In the genomic region with DNA sequence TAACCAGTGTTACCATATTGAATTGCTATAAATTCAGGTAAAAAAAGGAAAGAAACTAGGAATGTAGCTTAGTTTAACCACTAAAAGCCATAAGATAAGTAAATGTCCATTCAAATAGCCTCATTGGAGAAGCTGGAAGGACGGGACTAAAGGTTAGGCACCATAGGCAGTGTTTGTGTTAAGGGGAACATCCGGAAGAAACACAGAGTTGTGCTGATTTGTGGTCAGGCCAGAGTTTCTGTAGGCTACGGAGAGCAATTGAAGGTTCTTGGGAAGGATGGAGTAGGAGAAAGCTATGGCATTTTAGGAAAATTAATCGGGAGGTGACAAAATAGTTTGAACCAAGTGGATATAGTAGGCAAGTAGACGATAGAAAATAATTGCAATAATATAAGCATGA, we compare ENCODE assay signal across 22 cellular contexts. TPM values are rescaled to one million over a fixed set of nuclear protein-coding genes. Genes with fewer than 3 reads are reported as not detected.
DNase-seq lines count a peak whose midpoint lies in the region; ATAC-seq, FAIRE-seq and TF ChIP-seq lines count a peak whose summit lies in the region.
"Had no signal": no experiment of that assay in that cellular context is flagged by ENCODE, and none has a peak within 500 bp of the region (broad histone marks: within the 10 kb centered on the region; RNA-seq: fewer than 3 reads in every experiment).

No MANE protein-coding gene starts in this region.

- intact Hi-C loops in HepG2 (cut with micrococcal nuclease; ENCODE audit: unreplicated experiment) (no loop called here), right lobe of liver (cut with DNase I) (no loop called here)

- H2AFZ ChIP-seq in HepG2 (ENCODE audit: low read length): no peak overlapping the region
- H2AFZ ChIP-seq in MM.1S (ENCODE audit: low read length): no peak overlapping the region

- H3K4me1 Mint-ChIP-seq in endodermal cell: peaks cover 20% of the 10 kb centered on the region

- in situ Hi-C loops in HepG2 (cut with HindIII; ENCODE audit: extremely low pct_ligation_motif_present, low pct_unique_long_range_greater_than_20kb): no loop called here

- no TSS peak for BruUV-seq in HepG2 (replicated peaks; lab: Mats Ljungman, UMichigan)

- H3K9ac ChIP-seq in HepG2 (ENCODE audit: insufficient read depth, low read depth, low read length) (peak overlapping the region; percentile 72; the same call in 1 of the 2 replicates), MM.1S (ENCODE audit: low read length) (no peak overlapping the region), endodermal cell (ENCODE audit: extremely low read depth, low read length, poor library complexity, severe bottlenecking) (no peak overlapping the region)
- H3K9ac ChIP-seq: BLaER1 had no signal

- H3K9me3 ChIP-seq in HepG2 (ENCODE audit: low read length) (no peaks in the 10 kb centered on the region), right lobe of liver (no peaks in the 10 kb centered on the region), MM.1S (replicated peaks; ENCODE audit: insufficient read depth, low read length) (no peaks in the 10 kb centered on the region), endodermal cell (ENCODE audit: control insufficient read depth, low read length) (no peaks in the 10 kb centered on the region)
- H3K9me3 ChIP-seq: BLaER1, HAP-1 had no signal

- H4K20me1 ChIP-seq in HepG2 (ENCODE audit: insufficient read depth, low read length) (no peaks in the 10 kb centered on the region), MM.1S (ENCODE audit: insufficient read depth, low read length) (no peaks in the 10 kb centered on the region)
- H4K20me1 ChIP-seq: BLaER1 had no signal

- peaks cover 20% of the 10 kb centered on the region for H3F3A ChIP-seq in MM.1S (ENCODE audit: insufficient read depth, low read length)

- H3K4me1 ChIP-seq in HepG2 (ENCODE audit: insufficient read depth, low read length) (peaks cover 83% of the 10 kb centered on the region), right lobe of liver (peaks cover 0 to 10% (median 0%) of the 10 kb centered on the region in 4 donors), MM.1S (ENCODE audit: low read length) (peaks cover 20% of the 10 kb centered on the region), endodermal cell (ENCODE audit: control insufficient read depth, insufficient read depth, low read length) (peaks cover 12% of the 10 kb centered on the region)

- no peaks in the 10 kb centered on the region for H3K36me3 Mint-ChIP-seq in endodermal cell (ENCODE audit: low read depth)

- no peak for TF ChIP-seq CTCF in HepG2 (CRISPR knock-in tag; IDR thresholded peaks at IDR 0.05)
- TF ChIP-seq CTCF in right lobe of liver (IDR thresholded peaks at IDR 0.05): no peak
- TF ChIP-seq CTCF in MM.1S (IDR thresholded peaks at IDR 0.05; ENCODE audit: low read length): no peak
- TF ChIP-seq CTCF in endodermal cell (conservative IDR thresholded peaks at IDR 0.05): no peak

- 35% methylated on average over 5 of the region's 5 CpGs for WGBS in HepG2 (ENCODE audit: low lambda C conversion rate)
- 77% methylated on average over 5 of the region's 5 CpGs for WGBS in right lobe of liver (ENCODE audit: insufficient coverage, low coverage, low lambda C conversion rate, missing lambda C conversion rate)
- WGBS in endodermal cell (ENCODE audit: insufficient coverage in 1 of 2, insufficient read length in 1 of 2), 2 experiments: 93% methylated on average over 5 of the region's 5 CpGs

- no peaks in the 10 kb centered on the region for H3K9me2 ChIP-seq in MM.1S (replicated peaks; ENCODE audit: insufficient read depth, low read length)

- CTCF ChIA-PET in HepG2 (lab: Yijun Ruan, JAX; ENCODE audit: low intra/inter-chr PET ratio, low total read pairs): no interaction called here

- no peak for TF ChIP-seq RAD21 in HepG2 (CRISPR knock-in tag; IDR thresholded peaks at IDR 0.05)

- TF ChIP-seq POLR2A in HepG2 (IDR thresholded peaks at IDR 0.05; ENCODE audit: insufficient read depth in 1 of 2, low read depth in 2 of 2, low read length in 2 of 2) (no peak), right lobe of liver (IDR thresholded peaks at IDR 0.05) (no peak)

- no peak overlapping the region for H3K27ac Mint-ChIP-seq in endodermal cell

- POLR2A ChIA-PET in HepG2 (lab: Yijun Ruan, JAX): interaction anchor here (0.9 to 1.8 kb wide), 2 partner anchors 25 to 191 kb away, joined by 3 to 4 read pairs; partner anchors contain the start of gene DCAF8

- H3K4me2 ChIP-seq in HepG2 (ENCODE audit: low read depth, low read length): peak overlapping the region; percentile 92
- H3K4me2 ChIP-seq in MM.1S (ENCODE audit: low read depth, low read length): peak overlapping the region; percentile 89

- DNase-seq in HepG2 (ENCODE audit: low spot score) (peak; percentile 46), right lobe of liver (no peak), MM.1S (no peak), endodermal cell (no peak), substantia nigra (lab: John Stamatoyannopoulos, UW) (no peak), dermis blood vessel endothelial cell (no peak)
- DNase-seq: 8988T; CD4-positive, alpha-beta memory T cell; DMS153; DMS79; GF-D8; IMR-90 had no signal

- ATAC-seq in HepG2: no peak
- no peak for ATAC-seq in right lobe of liver
- no peak for ATAC-seq in HG03520 (IDR thresholded peaks at IDR 0.05; ENCODE audit: unreplicated experiment)
- ATAC-seq in HG03280 (IDR thresholded peaks at IDR 0.05; ENCODE audit: unreplicated experiment): no peak

- H3K27me3 ChIP-seq in HepG2 (ENCODE audit: control insufficient read depth in 1 of 2, insufficient read depth in 2 of 2, low read length in 2 of 2) (no peaks in the 10 kb centered on the region; a peak in 1 of 5 replicates), right lobe of liver (no peaks in the 10 kb centered on the region), MM.1S (replicated peaks; ENCODE audit: insufficient read depth, low read length) (0 out of 2 replicates have a peak, but pooled peaks cover 3% of the 10 kb centered on the region), endodermal cell (ENCODE audit: control insufficient read depth, insufficient read depth, low read length, poor library complexity, severe bottlenecking) (peaks cover 50% of the 10 kb centered on the region)

- H3K4me3 Mint-ChIP-seq in endodermal cell: no peak overlapping the region

- H3K9me3 Mint-ChIP-seq in endodermal cell: no peaks in the 10 kb centered on the region

- no peaks in the 10 kb centered on the region; a peak in 1 of 5 replicates for H3K36me3 ChIP-seq in HepG2 (replicated peaks in 1 of 2; ENCODE audit: control insufficient read depth in 1 of 2, insufficient read depth in 2 of 2, low read length in 2 of 2)
- H3K36me3 ChIP-seq in right lobe of liver: no peaks in the 10 kb centered on the region
- H3K36me3 ChIP-seq in MM.1S (replicated peaks; ENCODE audit: insufficient read depth, low read length): no peaks in the 10 kb centered on the region
- no peaks in the 10 kb centered on the region for H3K36me3 ChIP-seq in endodermal cell (ENCODE audit: control insufficient read depth, insufficient read depth, low read length)
- H3K36me3 ChIP-seq: BLaER1, HAP-1 had no signal

- peaks cover 3% of the 10 kb centered on the region for H3K79me2 ChIP-seq in HepG2 (ENCODE audit: insufficient read depth, low read length)
- H3K79me2 ChIP-seq in MM.1S (ENCODE audit: low read length): no peaks in the 10 kb centered on the region

- H3K27ac ChIP-seq in HepG2 (ENCODE audit: extremely low read length, insufficient read depth, low read length): no peak overlapping the region
- no peak overlapping the region for H3K27ac ChIP-seq in right lobe of liver
- peak overlapping the region; percentile 76; the same call in 1 of the 2 replicates for H3K27ac ChIP-seq in MM.1S (ENCODE audit: low read length)
- H3K27ac ChIP-seq in endodermal cell (ENCODE audit: low read depth, low read length): no peak overlapping the region
- peak overlapping the region; percentile 99 for H3K27ac ChIP-seq in substantia nigra (ENCODE audit: low read depth, low read length, poor library complexity, severe bottlenecking)
- H3K27ac ChIP-seq: BLaER1 had no signal

- TF ChIP-seq EP300 in HepG2 (IDR thresholded peaks at IDR 0.05; ENCODE audit: low read depth in 2 of 2, low read length in 2 of 2) (no peak), HepG2 (CRISPR knock-in tag; IDR thresholded peaks at IDR 0.05; ENCODE audit: borderline replicate concordance) (no peak)

- FAIRE-seq in HepG2 (lab: Jason Lieb, UNC): peak; percentile 72
- FAIRE-seq: K562 had no signal

- peaks cover 75% of the 10 kb centered on the region for H3K27me3 Mint-ChIP-seq in endodermal cell (ENCODE audit: insufficient read depth)

- H3K4me3 ChIP-seq in HepG2 (replicated peaks in 1 of 3; ENCODE audit: insufficient read depth in 1 of 3, low read depth in 2 of 3, low read length in 3 of 3) (peak overlapping the region; percentile 77 to 87 (median 80); a peak in 3 of 6 replicates), right lobe of liver (no peak overlapping the region), MM.1S (ENCODE audit: low read length) (no peak overlapping the region; the same call in 1 of the 2 replicates), endodermal cell (ENCODE audit: low read length) (peak overlapping the region; percentile 79)
- H3K4me3 ChIP-seq: K562 had no signal

RNA-seq across cellular contexts. Expression of gene KCNJ10, which starts 1.3 kb away (rescaled TPM):
- total RNA-seq in HepG2 (2016; rRNA removed; fragmentation: Illumina TruSeq; extraction: Trizol) (4.1 and 4.4 TPM in 2 replicates), right lobe of liver (1 to 10 TPM in 2 of 6 experiments, under 1 TPM in 3, not detected in 1; 0.23 to 3.1 (median 0.31) TPM), endodermal cell (under 1 TPM in 1 of 2 donors, not detected in 1; 0.26 TPM), dermis blood vessel endothelial cell (not detected in 2 replicates)
- 1.3 and 1.6 TPM in 2 replicates for total RNA-seq in HepG2 (2016; cell fraction: cytosol; rRNA removed; fragmentation: Illumina TruSeq; extraction: Trizol; ENCODE audit: low read depth)
- total RNA-seq in HepG2 (2016; cell fraction: insoluble cytoplasmic fraction; rRNA removed; fragmentation: Illumina TruSeq; extraction: Trizol): 3.2 and 4.0 TPM in 2 replicates
- total RNA-seq in HepG2 (2016; cell fraction: membrane; rRNA removed; fragmentation: Illumina TruSeq; extraction: Trizol): 3.8 and 4.4 TPM in 2 replicates
- 8.4 and 9.2 TPM in 2 replicates for total RNA-seq in HepG2 (2016; cell fraction: nucleus; rRNA removed; fragmentation: Illumina TruSeq; extraction: Trizol)
- 9.9 and 10.3 TPM in 2 replicates for polyA plus RNA-seq in HepG2 (2011; rRNA removed)
- 5.4 and 7.7 TPM in 2 replicates for polyA plus RNA-seq in HepG2 (2011; cell fraction: cytosol; rRNA removed)
- 16.5 and 20.7 TPM in 2 replicates for polyA plus RNA-seq in HepG2 (2011; cell fraction: nucleus; rRNA removed)
- 3.2 and 4.8 TPM in 2 replicates for polyA plus RNA-seq in HepG2 (2012)
- 1.4 and 1.8 TPM in 2 replicates for polyA plus RNA-seq in HepG2 (2016; cell fraction: cytosol; fragmentation: Illumina TruSeq; extraction: Trizol; ENCODE audit: low read depth)
- polyA plus RNA-seq in HepG2 (2016; cell fraction: insoluble cytoplasmic fraction; fragmentation: Illumina TruSeq; extraction: Trizol; ENCODE audit: low read depth): 6.3 and 7.5 TPM in 2 replicates
- polyA plus RNA-seq in HepG2 (2016; cell fraction: membrane; fragmentation: Illumina TruSeq; extraction: Trizol; ENCODE audit: low read depth): 3.7 and 3.9 TPM in 2 replicates
- 20.4 and 22.0 TPM in 2 replicates for polyA plus RNA-seq in HepG2 (2016; cell fraction: nucleus; fragmentation: Illumina TruSeq; extraction: Trizol; ENCODE audit: insufficient read depth, low read depth)
- 34.8 TPM in 1 of 2 replicates, not detected in the other for polyA minus RNA-seq in HepG2 (2011; rRNA and poly(A)+ RNA removed; ENCODE audit: low replicate concordance)
- polyA minus RNA-seq in HepG2 (2011; cell fraction: cytosol; rRNA and poly(A)+ RNA removed): 4.8 and 5.5 TPM in 2 replicates
- polyA minus RNA-seq in HepG2 (2011; cell fraction: nucleus; rRNA and poly(A)+ RNA removed): 6.7 and 8.1 TPM in 2 replicates
- polyA plus RNA-seq in endodermal cell (2013, experiment 1 of 2): 1.2 TPM
- polyA plus RNA-seq in endodermal cell (2013, experiment 2 of 2): 1.9 TPM
- total RNA-seq: A673; CD4-positive, alpha-beta memory T cell; H4; HT-29; IMR-90; K562 had no signal
- polyA plus RNA-seq: AG04450, CD14-positive monocyte, IMR-90 had no signal

RNA-seq across cellular contexts. Expression of gene KCNJ9, which starts 10.0 kb away (rescaled TPM):
- total RNA-seq in HepG2 (2016; rRNA removed; fragmentation: Illumina TruSeq; extraction: Trizol) (not detected in 2 replicates), right lobe of liver (not detected), endodermal cell (not detected), dermis blood vessel endothelial cell (not detected in 2 replicates)
- not detected in 2 replicates for total RNA-seq in HepG2 (2016; cell fraction: cytosol; rRNA removed; fragmentation: Illumina TruSeq; extraction: Trizol; ENCODE audit: low read depth)
- total RNA-seq in HepG2 (2016; cell fraction: insoluble cytoplasmic fraction; rRNA removed; fragmentation: Illumina TruSeq; extraction: Trizol): not detected in 2 replicates
- total RNA-seq in HepG2 (2016; cell fraction: membrane; rRNA removed; fragmentation: Illumina TruSeq; extraction: Trizol): not detected in 2 replicates
- not detected in 2 replicates for total RNA-seq in HepG2 (2016; cell fraction: nucleus; rRNA removed; fragmentation: Illumina TruSeq; extraction: Trizol)
- not detected in 2 replicates for polyA plus RNA-seq in HepG2 (2011; rRNA removed)
- polyA plus RNA-seq in HepG2 (2011; cell fraction: cytosol; rRNA removed): 0.01 TPM in 1 of 2 replicates, not detected in the other
- polyA plus RNA-seq in HepG2 (2011; cell fraction: nucleus; rRNA removed): 0.03 and 0.06 TPM in 2 replicates
- not detected in 2 replicates for polyA plus RNA-seq in HepG2 (2012)
- not detected in 2 replicates for polyA plus RNA-seq in HepG2 (2016; cell fraction: cytosol; fragmentation: Illumina TruSeq; extraction: Trizol; ENCODE audit: low read depth)
- polyA plus RNA-seq in HepG2 (2016; cell fraction: insoluble cytoplasmic fraction; fragmentation: Illumina TruSeq; extraction: Trizol; ENCODE audit: low read depth): not detected in 2 replicates
- polyA plus RNA-seq in HepG2 (2016; cell fraction: membrane; fragmentation: Illumina TruSeq; extraction: Trizol; ENCODE audit: low read depth): not detected in 2 replicates
- polyA plus RNA-seq in HepG2 (2016; cell fraction: nucleus; fragmentation: Illumina TruSeq; extraction: Trizol; ENCODE audit: insufficient read depth, low read depth): not detected in 2 replicates
- polyA minus RNA-seq in HepG2 (2011; rRNA and poly(A)+ RNA removed; ENCODE audit: low replicate concordance): not detected in 2 replicates
- polyA minus RNA-seq in HepG2 (2011; cell fraction: cytosol; rRNA and poly(A)+ RNA removed): not detected in 2 replicates
- polyA minus RNA-seq in HepG2 (2011; cell fraction: nucleus; rRNA and poly(A)+ RNA removed): not detected in 2 replicates
- 0.36 TPM for polyA plus RNA-seq in endodermal cell (2013, experiment 1 of 2)
- polyA plus RNA-seq in endodermal cell (2013, experiment 2 of 2): 0.17 TPM
- total RNA-seq: A673; CD4-positive, alpha-beta memory T cell; H4; HT-29; IMR-90; K562 had no signal
- polyA plus RNA-seq: AG04450; CD14-positive monocyte; CD4-positive, alpha-beta memory T cell; IMR-90; K562 had no signal

RNA-seq across cellular contexts. Expression of gene IGSF8, which starts 27.1 kb away (rescaled TPM):
- 8.0 and 24.0 TPM in 2 replicates for total RNA-seq in HepG2 (2016; rRNA removed; fragmentation: Illumina TruSeq; extraction: Trizol)
- 1.8 and 1.9 TPM in 2 replicates for total RNA-seq in HepG2 (2016; cell fraction: cytosol; rRNA removed; fragmentation: Illumina TruSeq; extraction: Trizol; ENCODE audit: low read depth)
- total RNA-seq in HepG2 (2016; cell fraction: insoluble cytoplasmic fraction; rRNA removed; fragmentation: Illumina TruSeq; extraction: Trizol): 7.7 and 25.9 TPM in 2 replicates
- total RNA-seq in HepG2 (2016; cell fraction: membrane; rRNA removed; fragmentation: Illumina TruSeq; extraction: Trizol): 3.4 and 4.0 TPM in 2 replicates
- total RNA-seq in HepG2 (2016; cell fraction: nucleus; rRNA removed; fragmentation: Illumina TruSeq; extraction: Trizol): 24.1 and 29.5 TPM in 2 replicates
- 41.0 and 52.1 TPM in 2 replicates for polyA plus RNA-seq in HepG2 (2011; rRNA removed)
- 36.7 and 58.5 TPM in 2 replicates for polyA plus RNA-seq in HepG2 (2011; cell fraction: cytosol; rRNA removed)
- polyA plus RNA-seq in HepG2 (2011; cell fraction: nucleus; rRNA removed): 81.8 and 93.4 TPM in 2 replicates
- polyA plus RNA-seq in HepG2 (2012): 24.4 and 32.1 TPM in 2 replicates
- polyA plus RNA-seq in HepG2 (2016; cell fraction: cytosol; fragmentation: Illumina TruSeq; extraction: Trizol; ENCODE audit: low read depth): 1.6 and 1.8 TPM in 2 replicates
- polyA plus RNA-seq in HepG2 (2016; cell fraction: insoluble cytoplasmic fraction; fragmentation: Illumina TruSeq; extraction: Trizol; ENCODE audit: low read depth): 7.6 and 8.9 TPM in 2 replicates
- polyA plus RNA-seq in HepG2 (2016; cell fraction: membrane; fragmentation: Illumina TruSeq; extraction: Trizol; ENCODE audit: low read depth): 2.6 and 3.2 TPM in 2 replicates
- polyA plus RNA-seq in HepG2 (2016; cell fraction: nucleus; fragmentation: Illumina TruSeq; extraction: Trizol; ENCODE audit: insufficient read depth, low read depth): 46.1 TPM in 2 replicates
- polyA minus RNA-seq in HepG2 (2011; rRNA and poly(A)+ RNA removed; ENCODE audit: low replicate concordance): 27.5 and 60.2 TPM in 2 replicates
- polyA minus RNA-seq in HepG2 (2011; cell fraction: cytosol; rRNA and poly(A)+ RNA removed): 25.5 and 26.7 TPM in 2 replicates
- polyA minus RNA-seq in HepG2 (2011; cell fraction: nucleus; rRNA and poly(A)+ RNA removed): 11.6 and 14.0 TPM in 2 replicates
- total RNA-seq in right lobe of liver: 10 to 100 TPM; 27.5 to 45.7 (median 29.4) TPM
- 10 to 100 TPM; 34.5 to 35.9 TPM for total RNA-seq in endodermal cell
- 42.1 TPM for polyA plus RNA-seq in endodermal cell (2013, experiment 1 of 2)
- 37.2 TPM for polyA plus RNA-seq in endodermal cell (2013, experiment 2 of 2)
- 13.4 and 16.6 TPM in 2 replicates for total RNA-seq in dermis blood vessel endothelial cell

RNA-seq across cellular contexts. Expression of gene PIGM, which starts 39.5 kb away (rescaled TPM):
- total RNA-seq in HepG2 (2016; rRNA removed; fragmentation: Illumina TruSeq; extraction: Trizol) (2.9 and 4.6 TPM in 2 replicates), right lobe of liver (1 to 10 TPM; 3.3 to 4.7 (median 3.9) TPM), endodermal cell (1 to 10 TPM; 4.6 to 5.2 TPM), dermis blood vessel endothelial cell (2.6 and 3.5 TPM in 2 replicates)
- 0.53 and 0.61 TPM in 2 replicates for total RNA-seq in HepG2 (2016; cell fraction: cytosol; rRNA removed; fragmentation: Illumina TruSeq; extraction: Trizol; ENCODE audit: low read depth)
- 2.7 and 4.5 TPM in 2 replicates for total RNA-seq in HepG2 (2016; cell fraction: insoluble cytoplasmic fraction; rRNA removed; fragmentation: Illumina TruSeq; extraction: Trizol)
- total RNA-seq in HepG2 (2016; cell fraction: membrane; rRNA removed; fragmentation: Illumina TruSeq; extraction: Trizol): 1.7 and 2.0 TPM in 2 replicates
- 4.9 and 5.7 TPM in 2 replicates for total RNA-seq in HepG2 (2016; cell fraction: nucleus; rRNA removed; fragmentation: Illumina TruSeq; extraction: Trizol)
- 3.4 TPM in 2 replicates for polyA plus RNA-seq in HepG2 (2011; rRNA removed)
- polyA plus RNA-seq in HepG2 (2011; cell fraction: cytosol; rRNA removed): 2.0 and 2.9 TPM in 2 replicates
- polyA plus RNA-seq in HepG2 (2011; cell fraction: nucleus; rRNA removed): 2.3 and 3.2 TPM in 2 replicates
- polyA plus RNA-seq in HepG2 (2012): 3.1 and 4.0 TPM in 2 replicates
- 0.49 and 0.60 TPM in 2 replicates for polyA plus RNA-seq in HepG2 (2016; cell fraction: cytosol; fragmentation: Illumina TruSeq; extraction: Trizol; ENCODE audit: low read depth)
- 3.1 and 3.3 TPM in 2 replicates for polyA plus RNA-seq in HepG2 (2016; cell fraction: insoluble cytoplasmic fraction; fragmentation: Illumina TruSeq; extraction: Trizol; ENCODE audit: low read depth)
- polyA plus RNA-seq in HepG2 (2016; cell fraction: membrane; fragmentation: Illumina TruSeq; extraction: Trizol; ENCODE audit: low read depth): 1.3 and 1.6 TPM in 2 replicates
- polyA plus RNA-seq in HepG2 (2016; cell fraction: nucleus; fragmentation: Illumina TruSeq; extraction: Trizol; ENCODE audit: insufficient read depth, low read depth): 7.6 and 8.5 TPM in 2 replicates
- polyA minus RNA-seq in HepG2 (2011; rRNA and poly(A)+ RNA removed; ENCODE audit: low replicate concordance): 0.89 and 4.2 TPM in 2 replicates
- polyA minus RNA-seq in HepG2 (2011; cell fraction: cytosol; rRNA and poly(A)+ RNA removed): 2.1 and 2.4 TPM in 2 replicates
- polyA minus RNA-seq in HepG2 (2011; cell fraction: nucleus; rRNA and poly(A)+ RNA removed): 4.0 and 5.3 TPM in 2 replicates
- polyA plus RNA-seq in endodermal cell (2013, experiment 1 of 2): 6.7 TPM
- 5.5 TPM for polyA plus RNA-seq in endodermal cell (2013, experiment 2 of 2)

RNA-seq across cellular contexts. Expression of gene ATP1A2, which starts 44.3 kb away (rescaled TPM):
- total RNA-seq in HepG2 (2016; rRNA removed; fragmentation: Illumina TruSeq; extraction: Trizol): not detected in 2 replicates
- not detected in 2 replicates for total RNA-seq in HepG2 (2016; cell fraction: cytosol; rRNA removed; fragmentation: Illumina TruSeq; extraction: Trizol; ENCODE audit: low read depth)
- 0.02 TPM in 1 of 2 replicates, not detected in the other for total RNA-seq in HepG2 (2016; cell fraction: insoluble cytoplasmic fraction; rRNA removed; fragmentation: Illumina TruSeq; extraction: Trizol)
- total RNA-seq in HepG2 (2016; cell fraction: membrane; rRNA removed; fragmentation: Illumina TruSeq; extraction: Trizol): 0.03 TPM in 1 of 2 replicates, not detected in the other
- not detected in 2 replicates for total RNA-seq in HepG2 (2016; cell fraction: nucleus; rRNA removed; fragmentation: Illumina TruSeq; extraction: Trizol)
- polyA plus RNA-seq in HepG2 (2011; rRNA removed): 0.16 TPM in 2 replicates
- polyA plus RNA-seq in HepG2 (2011; cell fraction: cytosol; rRNA removed): 0.04 and 0.16 TPM in 2 replicates
- polyA plus RNA-seq in HepG2 (2011; cell fraction: nucleus; rRNA removed): 0.50 and 1.3 TPM in 2 replicates
- polyA plus RNA-seq in HepG2 (2012): 0.16 and 0.95 TPM in 2 replicates
- not detected in 2 replicates for polyA plus RNA-seq in HepG2 (2016; cell fraction: cytosol; fragmentation: Illumina TruSeq; extraction: Trizol; ENCODE audit: low read depth)
- not detected in 2 replicates for polyA plus RNA-seq in HepG2 (2016; cell fraction: insoluble cytoplasmic fraction; fragmentation: Illumina TruSeq; extraction: Trizol; ENCODE audit: low read depth)
- polyA plus RNA-seq in HepG2 (2016; cell fraction: membrane; fragmentation: Illumina TruSeq; extraction: Trizol; ENCODE audit: low read depth): not detected in 2 replicates
- polyA plus RNA-seq in HepG2 (2016; cell fraction: nucleus; fragmentation: Illumina TruSeq; extraction: Trizol; ENCODE audit: insufficient read depth, low read depth): not detected in 2 replicates
- 0.07 and 0.44 TPM in 2 replicates for polyA minus RNA-seq in HepG2 (2011; rRNA and poly(A)+ RNA removed; ENCODE audit: low replicate concordance)
- 0.18 and 0.79 TPM in 2 replicates for polyA minus RNA-seq in HepG2 (2011; cell fraction: cytosol; rRNA and poly(A)+ RNA removed)
- 0.26 and 0.37 TPM in 2 replicates for polyA minus RNA-seq in HepG2 (2011; cell fraction: nucleus; rRNA and poly(A)+ RNA removed)
- 1 to 10 TPM in 1 of 6 experiments, under 1 TPM in 5; 0.22 to 1.7 (median 0.36) TPM for total RNA-seq in right lobe of liver
- total RNA-seq in endodermal cell: 1 to 10 TPM; 3.0 to 3.2 TPM
- 130 TPM for polyA plus RNA-seq in endodermal cell (2013, experiment 1 of 2)
- polyA plus RNA-seq in endodermal cell (2013, experiment 2 of 2): 110 TPM
- not detected in 2 replicates for total RNA-seq in dermis blood vessel endothelial cell
- total RNA-seq: A673; CD4-positive, alpha-beta memory T cell; H4; HT-29 had no signal
- polyA plus RNA-seq: CD14-positive monocyte; CD4-positive, alpha-beta memory T cell had no signal

Comparison
In these comparisons a context has a peak if more than half of its experiments do, and no peak if none do; other contexts are left out.
1. H3K4me3 ChIP-seq: peak in HepG2 (3 of 3) and endodermal cell (single experiment); none in right lobe of liver (0 of 3) and MM.1S (single experiment).
2. H3K27ac ChIP-seq: peak in MM.1S (single experiment) and substantia nigra (single experiment); none in HepG2 (single experiment), right lobe of liver (0 of 3) and endodermal cell (single experiment).